Comparison of ENCODE assay signal across 14 cellular contexts in the genomic region with DNA sequence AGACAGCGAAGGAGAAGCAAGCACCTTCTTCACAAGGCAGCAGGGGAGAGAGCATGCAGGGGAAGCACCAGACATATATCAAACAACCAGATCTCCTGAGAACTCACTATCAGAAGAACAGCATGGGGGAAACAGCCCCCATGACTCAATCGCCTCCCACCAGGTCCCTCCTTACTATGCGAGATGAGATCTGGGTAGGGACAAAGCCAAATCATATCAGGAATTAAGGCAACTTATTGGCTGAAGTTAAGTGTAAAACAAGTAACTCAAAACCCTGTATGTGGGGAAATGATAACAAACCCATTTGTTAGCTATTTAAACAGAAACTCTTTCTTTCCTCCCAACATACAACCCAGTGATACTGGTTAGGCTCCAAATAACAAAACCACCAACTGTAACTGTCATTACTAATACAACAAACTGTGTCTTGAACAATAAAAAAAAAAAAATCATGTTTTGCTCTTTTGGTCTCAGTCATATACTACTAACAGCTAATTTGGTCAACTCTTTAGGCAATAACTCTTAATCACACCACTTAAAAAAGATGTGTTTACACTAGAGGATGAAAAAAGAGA. TPM values are rescaled to one million over a fixed set of nuclear protein-coding genes. Genes with fewer than 3 reads are reported as not detected.
DNase-seq lines count a peak whose midpoint lies in the region; ATAC-seq and TF ChIP-seq lines count a peak whose summit lies in the region.
"Had no signal": no experiment of that assay in that cellular context is flagged by ENCODE, and none has a peak within 500 bp of the region (broad histone marks: within the 10 kb centered on the region; RNA-seq: fewer than 3 reads in every experiment).

No MANE protein-coding gene starts in this region.

- no peaks in the 10 kb centered on the region for H3K9me3 Mint-ChIP-seq in activated T-cell treated with anti-CD3 and anti-CD28 coated beads, Interleukin-2, amount 50 U/mL, for 24 hours

- peaks cover 4% of the 10 kb centered on the region for H3K79me1 ChIP-seq in mesenchymal stem cell (replicated peaks; ENCODE audit: low read length, poor library complexity, severe bottlenecking)

- no peak overlapping the region for H3K4ac ChIP-seq in mesenchymal stem cell (ENCODE audit: low read depth in 1 of 2, low read length in 2 of 2)

- H2AFZ ChIP-seq in mesenchymal stem cell (ENCODE audit: low read depth, low read length): no peak overlapping the region

- peak; percentile 10 for DNase-seq in A673 (ENCODE audit: low spot score)
- DNase-seq in H4 (ENCODE audit: low spot score): peak; percentile 12
- DNase-seq in activated T-cell treated with anti-CD3 and anti-CD28 coated beads, Interleukin-2, amount 50 U/mL, for 24 hours: no peak
- peak; percentile 15 for DNase-seq in mesenchymal stem cell
- DNase-seq in SJCRH30: no peak
- DNase-seq in T-helper 17 cell: no peak
- DNase-seq: activated CD4-positive, alpha-beta T cell treated with anti-CD3 and anti-CD28 coated beads, Interleukin-2, amount 10 ng/mL, durations not matched to agents 7 days and 5 days; adrenal gland; DMS53; NCI-H1436 treated with DMSO at 0.1 percent for 48 hours; testis had no signal

- WGBS in mesenchymal stem cell: 80% methylated on average over 1 of the region's 3 CpGs

- ATAC-seq in GM21423 (IDR thresholded peaks at IDR 0.05; ENCODE audit: unreplicated experiment): no peak
- no peak for ATAC-seq in HG02623 (IDR thresholded peaks at IDR 0.05; ENCODE audit: unreplicated experiment)
- ATAC-seq in T-helper 17 cell: no peak

- no peak overlapping the region for H4K91ac ChIP-seq in mesenchymal stem cell (ENCODE audit: low read length)

- no peak overlapping the region for H3K4me3 Mint-ChIP-seq in activated T-cell treated with anti-CD3 and anti-CD28 coated beads, Interleukin-2, amount 50 U/mL, for 24 hours
- no peak overlapping the region for H3K4me3 Mint-ChIP-seq in T-helper 17 cell
- H3K4me3 Mint-ChIP-seq: activated CD4-positive, alpha-beta T cell treated with anti-CD3 and anti-CD28 coated beads, Interleukin-2, amount 10 ng/mL, durations not matched to agents 7 days and 5 days had no signal

- H3K18ac ChIP-seq in mesenchymal stem cell (ENCODE audit: low read depth in 1 of 2, low read length in 2 of 2): no peak overlapping the region

- H3K36me3 ChIP-seq in A673 (ENCODE audit: insufficient read depth, low read length, poor library complexity, severe bottlenecking) (no peaks in the 10 kb centered on the region), mesenchymal stem cell (ENCODE audit: control insufficient read depth in 1 of 2, insufficient read depth in 2 of 2, low read depth in 1 of 2, low read length in 2 of 2) (peaks cover 0 to 57% of the 10 kb centered on the region in 2 experiments), SJCRH30 (peaks cover 8% of the 10 kb centered on the region)
- H3K36me3 ChIP-seq: adrenal gland had no signal

- peak overlapping the region; percentile 44 for H3K27ac Mint-ChIP-seq in activated T-cell treated with anti-CD3 and anti-CD28 coated beads, Interleukin-2, amount 50 U/mL, for 24 hours
- no peak overlapping the region for H3K27ac Mint-ChIP-seq in T-helper 17 cell
- H3K27ac Mint-ChIP-seq: activated CD4-positive, alpha-beta T cell treated with anti-CD3 and anti-CD28 coated beads, Interleukin-2, amount 10 ng/mL, durations not matched to agents 7 days and 5 days had no signal

- no peaks in the 10 kb centered on the region for H3K9me3 ChIP-seq in A673 (ENCODE audit: low read depth, low read length, poor library complexity, severe bottlenecking)
- peaks cover 17% of the 10 kb centered on the region for H3K9me3 ChIP-seq in mesenchymal stem cell (ENCODE audit: control insufficient read depth, low read length)
- no peaks in the 10 kb centered on the region for H3K9me3 ChIP-seq in SJCRH30 (replicated peaks)
- no peaks in the 10 kb centered on the region for H3K9me3 ChIP-seq in T-helper 17 cell (ENCODE audit: control insufficient read depth, low read length, poor library complexity, severe bottlenecking)
- H3K9me3 ChIP-seq: adrenal gland, testis had no signal

- POLR2A ChIA-PET in A673 (lab: Charles Lee; ENCODE audit: low non-redundant PET): no interaction called here

- H2BK12ac ChIP-seq in mesenchymal stem cell (ENCODE audit: low read length in 2 of 2): no peak overlapping the region

- intact Hi-C loops in A673 (cut with micrococcal nuclease; ENCODE audit: unreplicated experiment): no loop called here

- no peak overlapping the region for H4K8ac ChIP-seq in mesenchymal stem cell (ENCODE audit: low read length)

- peaks cover 15% of the 10 kb centered on the region for H3K4me1 Mint-ChIP-seq in activated T-cell treated with anti-CD3 and anti-CD28 coated beads, Interleukin-2, amount 50 U/mL, for 24 hours (ENCODE audit: low read depth)
- peaks cover 13% of the 10 kb centered on the region for H3K4me1 Mint-ChIP-seq in T-helper 17 cell
- H3K4me1 Mint-ChIP-seq: activated CD4-positive, alpha-beta T cell treated with anti-CD3 and anti-CD28 coated beads, Interleukin-2, amount 10 ng/mL, durations not matched to agents 7 days and 5 days had no signal

- peaks cover 80% of the 10 kb centered on the region for H3K36me3 Mint-ChIP-seq in activated T-cell treated with anti-CD3 and anti-CD28 coated beads, Interleukin-2, amount 50 U/mL, for 24 hours (ENCODE audit: low read depth)
- peaks cover 7% of the 10 kb centered on the region for H3K36me3 Mint-ChIP-seq in T-helper 17 cell (ENCODE audit: low read depth)

- no peak for TF ChIP-seq CTCF in A673 (conservative IDR thresholded peaks at IDR 0.05; ENCODE audit: low read depth, low read length)

- CTCF ChIA-PET in A673 (lab: Charles Lee): no interaction called here

- H3K9ac ChIP-seq in mesenchymal stem cell (ENCODE audit: low read length): no peak overlapping the region

- no peak overlapping the region for H3K4me2 ChIP-seq in mesenchymal stem cell (ENCODE audit: low read length, poor library complexity, severe bottlenecking)

- H3K27me3 Mint-ChIP-seq in activated T-cell treated with anti-CD3 and anti-CD28 coated beads, Interleukin-2, amount 50 U/mL, for 24 hours: no peaks in the 10 kb centered on the region
- no peaks in the 10 kb centered on the region for H3K27me3 Mint-ChIP-seq in T-helper 17 cell
- H3K27me3 Mint-ChIP-seq: activated CD4-positive, alpha-beta T cell treated with anti-CD3 and anti-CD28 coated beads, Interleukin-2, amount 10 ng/mL, durations not matched to agents 7 days and 5 days had no signal

- no peaks in the 10 kb centered on the region for H3K27me3 ChIP-seq in A673 (replicated peaks; ENCODE audit: insufficient read depth, low read depth, low read length, poor library complexity)
- no peaks in the 10 kb centered on the region for H3K27me3 ChIP-seq in mesenchymal stem cell (ENCODE audit: control insufficient read depth in 1 of 2, insufficient read depth in 1 of 2, low read length in 2 of 2)
- H3K27me3 ChIP-seq in SJCRH30: no peaks in the 10 kb centered on the region
- H3K27me3 ChIP-seq: adrenal gland, testis had no signal

- H3K27ac ChIP-seq in A673 (ENCODE audit: low read depth, low read length, poor library complexity, severe bottlenecking) (no peak overlapping the region), mesenchymal stem cell (ENCODE audit: low read length, poor library complexity, severe bottlenecking) (no peak overlapping the region), SJCRH30 (no peak overlapping the region)
- H3K27ac ChIP-seq: adrenal gland, epithelial cell of prostate, testis had no signal

- no peak overlapping the region for H3K23ac ChIP-seq in mesenchymal stem cell (ENCODE audit: low read length in 2 of 2)

- H3K4me3 ChIP-seq in A673 (ENCODE audit: low read depth, low read length, poor library complexity, severe bottlenecking) (no peak overlapping the region), mesenchymal stem cell (ENCODE audit: insufficient read depth in 1 of 2, low read depth in 1 of 2, low read length in 2 of 2) (no peak overlapping the region), SJCRH30 (no peak overlapping the region)
- H3K4me3 ChIP-seq: adrenal gland, testis had no signal

- no peak overlapping the region for H3K14ac ChIP-seq in mesenchymal stem cell (ENCODE audit: low read length in 2 of 2)

- H3K4me1 ChIP-seq in A673 (ENCODE audit: insufficient read depth, low read length, poor library complexity, severe bottlenecking) (no peaks in the 10 kb centered on the region), mesenchymal stem cell (ENCODE audit: control insufficient read depth, insufficient read depth, low read depth, low read length) (no peaks in the 10 kb centered on the region), SJCRH30 (no peaks in the 10 kb centered on the region)
- H3K4me1 ChIP-seq: adrenal gland, testis had no signal

- H2BK5ac ChIP-seq in mesenchymal stem cell (ENCODE audit: low read depth, low read length, poor library complexity, severe bottlenecking): no peak overlapping the region

- no peak overlapping the region for H2BK120ac ChIP-seq in mesenchymal stem cell (ENCODE audit: low read depth, low read length)

- no TSS peak for BruUV-seq in A673 (replicated peaks; lab: Mats Ljungman, UMichigan)

- no peak overlapping the region for H2BK15ac ChIP-seq in mesenchymal stem cell (ENCODE audit: low read depth, poor library complexity, severe bottlenecking)

- no peak overlapping the region for H2AK5ac ChIP-seq in mesenchymal stem cell (ENCODE audit: low read length, severe bottlenecking)

RNA-seq across cellular contexts. Expression of a gene that starts 57.8 kb away (rescaled TPM):
- total RNA-seq in A673 (2021) (14.6 and 15.1 TPM in 2 replicates), T-helper 17 cell (10 to 100 TPM; 22.2 to 34.1 TPM)
- total RNA-seq in H4 (2014; rRNA removed; shearing (Covaris generic)): 11.7 and 18.7 TPM in 2 replicates
- polyA plus RNA-seq in mesenchymal stem cell (2013, experiment 1 of 2): 18.6 TPM
- polyA plus RNA-seq in mesenchymal stem cell (2013, experiment 2 of 2): 20.8 TPM
- 18.4 and 22.0 TPM in 2 replicates for total RNA-seq in SJCRH30 (2014; rRNA removed; shearing (Covaris generic))

Comparison
In these comparisons a context has a peak if more than half of its experiments do, and no peak if none do; other contexts are left out.
1. DNase-seq: peak in A673 (single experiment), H4 (single experiment) and mesenchymal stem cell (single experiment); none in activated T-cell treated with anti-CD3 and anti-CD28 coated beads, Interleukin-2, amount 50 U/mL, for 24 hours (single experiment), SJCRH30 (0 of 2) and T-helper 17 cell (0 of 3).